In the genomic region with DNA sequence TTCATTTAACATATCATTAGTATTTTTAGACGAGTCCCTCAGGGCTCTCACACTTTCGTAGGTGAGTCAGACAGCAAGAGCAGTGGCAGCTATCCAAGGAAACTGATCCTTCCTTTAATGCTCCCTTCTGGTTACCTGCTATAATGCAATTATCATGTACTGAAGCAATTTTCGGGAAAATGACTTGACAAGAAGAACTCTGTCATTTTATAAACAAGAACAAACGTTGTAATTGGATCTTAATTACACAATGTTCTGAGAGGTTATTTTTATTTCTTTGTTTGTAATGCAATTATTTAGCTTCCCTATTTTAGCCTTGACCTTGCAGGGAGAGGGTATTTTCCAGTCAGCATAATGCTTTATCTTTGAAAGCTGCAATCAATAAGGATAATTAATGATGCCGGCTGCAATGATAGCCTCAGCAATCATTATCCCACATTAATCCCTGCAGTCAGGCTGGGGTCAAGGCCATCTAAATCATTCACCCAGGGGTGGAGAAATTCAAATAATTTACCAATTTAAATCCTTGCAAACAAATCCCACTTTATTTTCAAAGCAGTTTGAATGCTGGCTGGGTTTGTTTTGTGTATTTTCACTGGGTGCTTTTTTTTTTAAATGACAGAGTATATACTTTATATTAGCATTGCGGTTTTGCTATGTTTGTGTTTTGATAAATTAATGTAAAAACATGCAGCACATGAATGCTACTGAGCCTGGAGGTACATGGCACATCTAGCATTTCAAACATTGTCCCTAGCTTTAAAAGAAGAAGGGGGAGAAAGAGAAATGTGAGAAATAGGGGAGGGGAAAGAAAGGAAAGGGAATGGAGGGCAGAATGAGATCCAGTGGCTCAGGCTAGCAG, we compare ENCODE assay signal across 17 cellular contexts.
DNase-seq lines count a peak whose midpoint lies in the region; TF ChIP-seq lines count a peak whose summit lies in the region.
"Had no signal": no experiment of that assay in that cellular context is flagged by ENCODE, and none has a peak within 500 bp of the region (broad histone marks: within the 10 kb centered on the region; RNA-seq: fewer than 3 reads in every experiment).

No MANE protein-coding gene starts in this region.

- DNase-seq in HPDE6-E6E7 (ENCODE audit: extremely low spot score) (peak; percentile 31), NCI-H2171 treated with DMSO at 0.1 percent for 48 hours (lab: John Stamatoyannopoulos, UW) (peak; percentile 94), choroid plexus epithelial cell (ENCODE audit: low read depth) (peak; percentile 8), hepatic stellate cell (ENCODE audit: low spot score) (no peak), GM13977 (ENCODE audit: low spot score) (no peak), G401 (ENCODE audit: low spot score) (no peak)
- no peak for DNase-seq in activated naive CD4-positive, alpha-beta T cell (lab: John Stamatoyannopoulos, UW)
- DNase-seq: heart left ventricle; left ventricle myocardium superior; nephron progenitor cell; NK-92 treated with Interleukin-12 subunit alpha and Interleukin-12 subunit beta, amount 100 ng/mL, for 24 hours; stimulated activated CD4-positive, alpha-beta T cell treated with anti-CD3 and anti-CD28 coated beads, Interleukin-4, amount 100 ng/mL, for 1 hour; uterus had no signal

- TF ChIP-seq CTCF in C4-2B (conservative IDR thresholded peaks at IDR 0.05) = peak; percentile 23
- no peak for TF ChIP-seq CTCF in choroid plexus epithelial cell (conservative IDR thresholded peaks at IDR 0.05; ENCODE audit: low read depth, low read length)
- no peak for TF ChIP-seq CTCF in GM13977 (IDR thresholded peaks at IDR 0.05; ENCODE audit: extremely low read depth, insufficient read depth, missing control alignments)

- H3K27ac ChIP-seq in C4-2B = no peak overlapping the region
- H3K27ac ChIP-seq: cardiac muscle cell, heart left ventricle, SK-N-MC, uterus had no signal

- in situ Hi-C loops in GM13977 (cut with MboI; ENCODE audit: low pct_unique_long_range_greater_than_20kb, low sequenced_read_pairs, unreplicated experiment) (loop anchor here (25.0 kb wide), 1 partner anchor 456 kb away; no protein-coding TSS in a partner anchor), G401 (cut with HindIII; ENCODE audit: low sequenced_read_pairs) (no loop called here)

- H3K4me3 ChIP-seq in choroid plexus epithelial cell (ENCODE audit: low read depth, low read length) = no peak overlapping the region
- H3K4me3 ChIP-seq: cardiac muscle cell, GM12878, heart left ventricle, SK-N-MC, uterus had no signal

Comparison
In these comparisons a context has a peak if more than half of its experiments do, and no peak if none do; other contexts are left out.
1. DNase-seq: peak in HPDE6-E6E7 (single experiment), NCI-H2171 treated with DMSO at 0.1 percent for 48 hours (single experiment) and choroid plexus epithelial cell (single experiment); none in hepatic stellate cell (single experiment), GM13977 (single experiment), activated naive CD4-positive, alpha-beta T cell (0 of 4) and G401 (single experiment).